Comparison of ENCODE assay signal across 8 cellular contexts in genomic region chr17:17822189-17822978, GRCh38.
DNase-seq lines count a peak whose midpoint lies in the region; ATAC-seq and TF ChIP-seq lines count a peak whose summit lies in the region.

No MANE protein-coding gene starts in this region.

- peak overlapping the region; percentile 83 for H3K4me3 Mint-ChIP-seq in T-helper 1 cell treated with Interleukin-12 subunit alpha and Interleukin-12 subunit beta and Interleukin-4 antibody, amounts not matched to agents 30 μg/mL and 1 μg/mL, for 36 hours

- ATAC-seq in GM21367 (IDR thresholded peaks at IDR 0.05; ENCODE audit: unreplicated experiment) = no peak

- H3K9me3 Mint-ChIP-seq in T-helper 1 cell treated with Interleukin-12 subunit alpha and Interleukin-12 subunit beta and Interleukin-4 antibody, amounts not matched to agents 30 μg/mL and 1 μg/mL, for 36 hours = no peaks in the 10 kb centered on the region

- H3K27me3 ChIP-seq in layer of hippocampus (ENCODE audit: control insufficient read depth, insufficient read depth, low read length) = no peaks in the 10 kb centered on the region

- peak overlapping the region; percentile 54 for H3K4me3 ChIP-seq in astrocyte of the cerebellum (ENCODE audit: low read depth, low read length)

- in situ Hi-C loops in astrocyte of the cerebellum (cut with HindIII; ENCODE audit: low sequenced_read_pairs) = no loop called here

- H3K36me3 Mint-ChIP-seq in T-helper 1 cell treated with Interleukin-12 subunit alpha and Interleukin-12 subunit beta and Interleukin-4 antibody, amounts not matched to agents 30 μg/mL and 1 μg/mL, for 36 hours (ENCODE audit: low read depth) = peaks cover 28% of the 10 kb centered on the region

- TF ChIP-seq CTCF in astrocyte of the cerebellum (IDR thresholded peaks at IDR 0.05; ENCODE audit: low read depth, low read length, missing control alignments) (no peak), GM20000 (IDR thresholded peaks at IDR 0.05; ENCODE audit: extremely low read depth, missing control alignments) (no peak)

- DNase-seq in T-helper 1 cell = no peak
- DNase-seq in astrocyte of the cerebellum (ENCODE audit: low read depth) = peak; percentile 77
- peak; percentile 98 for DNase-seq in superior temporal gyrus (ENCODE audit: extremely low spot score)
- DNase-seq in GM20000 (ENCODE audit: low spot score) = no peak
- no peak for DNase-seq in GDM1 (lab: John Stamatoyannopoulos, UW)

- peak overlapping the region; percentile 86 for H3K27ac ChIP-seq in layer of hippocampus (ENCODE audit: low read depth, low read length)

- H3K4me1 Mint-ChIP-seq in T-helper 1 cell treated with Interleukin-12 subunit alpha and Interleukin-12 subunit beta and Interleukin-4 antibody, amounts not matched to agents 30 μg/mL and 1 μg/mL, for 36 hours (ENCODE audit: low read depth) = peaks cover 72% of the 10 kb centered on the region

- no peaks in the 10 kb centered on the region for H3K27me3 Mint-ChIP-seq in T-helper 1 cell treated with Interleukin-12 subunit alpha and Interleukin-12 subunit beta and Interleukin-4 antibody, amounts not matched to agents 30 μg/mL and 1 μg/mL, for 36 hours (ENCODE audit: low read depth)

- H3K27ac Mint-ChIP-seq in T-helper 1 cell treated with Interleukin-12 subunit alpha and Interleukin-12 subunit beta and Interleukin-4 antibody, amounts not matched to agents 30 μg/mL and 1 μg/mL, for 36 hours = peak overlapping the region; percentile 77

Comparison
In these comparisons a context has a peak if more than half of its experiments do, and no peak if none do; other contexts are left out.
1. DNase-seq: peak in astrocyte of the cerebellum (single experiment) and superior temporal gyrus (single experiment); none in T-helper 1 cell (0 of 5), GM20000 (single experiment) and GDM1 (single experiment).